ENCODE assay signal across 13 cellular contexts in genomic region chr6:35218021-35218420, GRCh38. TPM values are rescaled to one million over a fixed set of nuclear protein-coding genes. Genes with fewer than 3 reads are reported as not detected.
A peak's percentile ranks its signal among the peaks of the same experiment; 100 is the strongest.
DNase-seq lines count a peak whose midpoint lies in the region; ATAC-seq and TF ChIP-seq lines count a peak whose summit lies in the region.
"Had no signal": no experiment of that assay in that cellular context is flagged by ENCODE, and none has a peak within 500 bp of the region (broad histone marks: within the 10 kb centered on the region; RNA-seq: fewer than 3 reads in every experiment).

No MANE protein-coding gene starts in this region.

- 38 to 60% methylated on average over 3 to 4 of the region's 4 CpGs for WGBS in mesodermal cell (ENCODE audit: insufficient coverage in 2 of 2), 2 experiments

- H3K9me3 ChIP-seq in HUES48 (ENCODE audit: control insufficient read depth, insufficient read depth, low read length) (no peaks in the 10 kb centered on the region), mesodermal cell (ENCODE audit: control insufficient read depth, low read length) (no peaks in the 10 kb centered on the region), BE2C (no peaks in the 10 kb centered on the region)
- H3K9me3 ChIP-seq: gastrocnemius medialis had no signal

- H3K4me1 Mint-ChIP-seq in chondrocyte (ENCODE audit: low read depth): peaks cover 68% of the 10 kb centered on the region

- no peaks in the 10 kb centered on the region for H3K36me3 ChIP-seq in HUES48 (ENCODE audit: control insufficient read depth, insufficient read depth, low read length)
- H3K36me3 ChIP-seq in mesodermal cell (ENCODE audit: control insufficient read depth, insufficient read depth, low read length): peaks cover 6% of the 10 kb centered on the region
- no peaks in the 10 kb centered on the region for H3K36me3 ChIP-seq in BE2C
- H3K36me3 ChIP-seq: gastrocnemius medialis had no signal

- H3K27me3 ChIP-seq in HUES48 (ENCODE audit: control insufficient read depth, insufficient read depth, low read length) (peaks cover 89% of the 10 kb centered on the region), BE2C (peaks cover 38% of the 10 kb centered on the region)

- no peaks in the 10 kb centered on the region for H3K36me3 Mint-ChIP-seq in chondrocyte (ENCODE audit: low read depth)

- H3K27ac ChIP-seq in HUES48 (ENCODE audit: low read depth, low read length) (peak overlapping the region; percentile 10), mesodermal cell (ENCODE audit: low read depth, low read length, severe bottlenecking) (peak overlapping the region; percentile 29)
- H3K27ac ChIP-seq: gastrocnemius medialis had no signal

- H3K4me3 Mint-ChIP-seq in chondrocyte (ENCODE audit: unreplicated experiment): peak overlapping the region; percentile 63
- H3K4me3 Mint-ChIP-seq: activated CD4-positive, alpha-beta T cell treated with anti-CD3 and anti-CD28 coated beads, Interleukin-2, amount 10 ng/mL, durations not matched to agents 7 days and 5 days had no signal

- ATAC-seq in HG02981 (IDR thresholded peaks at IDR 0.05; ENCODE audit: unreplicated experiment): no peak
- ATAC-seq: gastrocnemius medialis had no signal

- peak overlapping the region; percentile 94 for H3K27ac Mint-ChIP-seq in chondrocyte (ENCODE audit: unreplicated experiment)
- H3K27ac Mint-ChIP-seq: activated CD4-positive, alpha-beta T cell treated with anti-CD3 and anti-CD28 coated beads, Interleukin-2, amount 10 ng/mL, durations not matched to agents 7 days and 5 days had no signal

- H3K4me1 ChIP-seq in HUES48 (ENCODE audit: control insufficient read depth, insufficient read depth, low read length) (peaks cover 38% of the 10 kb centered on the region), mesodermal cell (ENCODE audit: control insufficient read depth, insufficient read depth, low read length, poor library complexity, severe bottlenecking) (peaks cover 50% of the 10 kb centered on the region), BE2C (no peaks in the 10 kb centered on the region)

- no peak overlapping the region for H3K9ac ChIP-seq in HUES48 (ENCODE audit: low read depth, low read length)

- no peaks in the 10 kb centered on the region for H3K27me3 Mint-ChIP-seq in chondrocyte (ENCODE audit: low read depth)

- DNase-seq in AG20443 (ENCODE audit: low spot score) (peak; percentile 36), chondrocyte (ENCODE audit: low spot score) (no peak), BE2C (no peak), anterior cingulate cortex (lab: John Stamatoyannopoulos, UW) (no peak), SHP77 (lab: John Stamatoyannopoulos, UW) (no peak)
- DNase-seq: activated CD4-positive, alpha-beta T cell treated with anti-CD3 and anti-CD28 coated beads, Interleukin-2, amount 10 ng/mL, durations not matched to agents 7 days and 5 days; activated effector memory CD4-positive, alpha-beta T cell treated with anti-CD3 and anti-CD28 coated beads, Interleukin-2, amount 50 U/mL, for 16 hours; gastrocnemius medialis; NCI-H1105 treated with DMSO at 0.1 percent for 48 hours; stimulated activated CD4-positive, alpha-beta T cell treated with anti-CD3 and anti-CD28 coated beads, Interleukin-1b, Interleukin-23, amount 100 ng/mL, for 48 hours had no signal

- H3K4me3 ChIP-seq in HUES48 (ENCODE audit: low read depth, low read length) (no peak overlapping the region), mesodermal cell (ENCODE audit: extremely low read depth, insufficient read depth, low read length, poor library complexity, severe bottlenecking) (no peak overlapping the region), BE2C (ENCODE audit: low read depth, low read length) (no peak overlapping the region)
- H3K4me3 ChIP-seq: gastrocnemius medialis had no signal

- H3K9me3 Mint-ChIP-seq in chondrocyte (ENCODE audit: low read depth): no peaks in the 10 kb centered on the region
- H3K9me3 Mint-ChIP-seq: activated CD4-positive, alpha-beta T cell treated with anti-CD3 and anti-CD28 coated beads, Interleukin-2, amount 10 ng/mL, durations not matched to agents 7 days and 5 days had no signal

- TF ChIP-seq CTCF in chondrocyte (IDR thresholded peaks at IDR 0.05): no peak
- no peak for TF ChIP-seq CTCF in BE2C (IDR thresholded peaks at IDR 0.05; ENCODE audit: low read depth, low read length)

RNA-seq across cellular contexts. Expression of gene SCUBE3, which starts 4.3 kb away (rescaled TPM):
- 32.7 to 96.6 TPM (median 93.0 TPM) in 3 replicates for total RNA-seq in chondrocyte
- 10.8 TPM for polyA plus RNA-seq in mesodermal cell (2013, experiment 1 of 2)
- 10.8 TPM for polyA plus RNA-seq in mesodermal cell (2013, experiment 2 of 2)
- polyA plus RNA-seq in BE2C (2012; ENCODE audit: insufficient read depth, insufficient read length, low read depth): 0.12 TPM
- total RNA-seq: activated CD4-positive, alpha-beta T cell treated with anti-CD3 and anti-CD28 coated beads, Interleukin-2, amount 10 ng/mL, durations not matched to agents 7 days and 5 days had no signal

RNA-seq across cellular contexts. Expression of gene ZNF76, which starts 41.5 kb away (rescaled TPM):
- total RNA-seq in chondrocyte: 20.3 to 28.3 TPM (median 22.1 TPM) in 3 replicates
- polyA plus RNA-seq in mesodermal cell (2013, experiment 1 of 2): 23.4 TPM
- 21.3 TPM for polyA plus RNA-seq in mesodermal cell (2013, experiment 2 of 2)
- 34.1 TPM for polyA plus RNA-seq in BE2C (2012; ENCODE audit: insufficient read depth, insufficient read length, low read depth)
